Comparison of ENCODE assay signal across 13 cellular contexts in the genomic region with DNA sequence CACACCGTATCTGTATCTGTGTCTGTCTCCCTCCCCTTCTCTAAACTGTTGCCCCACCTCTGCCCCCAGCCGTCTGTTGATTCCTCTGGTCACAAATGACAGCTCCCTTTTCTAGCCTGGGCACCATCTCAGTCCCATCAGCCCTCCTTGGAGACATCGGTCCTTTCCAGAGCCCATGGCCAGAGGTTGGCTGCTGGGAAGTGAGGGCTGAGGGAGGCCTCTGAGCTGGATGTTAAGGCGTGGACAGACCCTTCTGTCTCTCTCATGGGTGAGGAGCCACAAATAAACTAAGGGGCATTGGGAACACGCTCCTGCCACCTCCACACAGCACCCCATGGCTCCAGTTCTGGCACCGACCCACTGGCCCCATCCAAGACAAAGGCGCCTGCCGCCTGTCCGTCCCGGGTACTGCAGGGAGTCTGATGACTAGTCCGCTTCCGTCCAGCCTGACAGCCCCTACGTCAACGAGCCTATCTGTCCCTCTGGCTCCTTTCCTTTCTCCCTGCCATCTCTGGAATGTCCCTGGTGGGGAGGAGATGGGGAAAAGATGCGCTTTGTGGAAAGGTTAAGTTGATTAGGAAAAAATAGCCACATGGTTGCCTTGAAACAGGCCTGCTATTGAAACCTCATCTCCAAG. TPM values are rescaled to one million over a fixed set of nuclear protein-coding genes. Genes with fewer than 3 reads are reported as not detected.
A peak's percentile ranks its signal among the peaks of the same experiment; 100 is the strongest.
DNase-seq lines count a peak whose midpoint lies in the region; TF ChIP-seq lines count a peak whose summit lies in the region.
"Had no signal": no experiment of that assay in that cellular context is flagged by ENCODE, and none has a peak within 500 bp of the region (broad histone marks: within the 10 kb centered on the region; RNA-seq: fewer than 3 reads in every experiment).

No MANE protein-coding gene starts in this region.

- in situ Hi-C loops in HAP-1 (cut with MboI; ENCODE audit: low sequenced_read_pairs), result no loop called here

- H3K9me3 ChIP-seq in endodermal cell (ENCODE audit: control insufficient read depth, low read length) (no peaks in the 10 kb centered on the region), suprapubic skin (no peaks in the 10 kb centered on the region), HAP-1 (no peaks in the 10 kb centered on the region)

- H3K27me3 Mint-ChIP-seq in endodermal cell (ENCODE audit: insufficient read depth), result no peaks in the 10 kb centered on the region

- peak overlapping the region; percentile 5 for H3K27ac Mint-ChIP-seq in endodermal cell
- H3K27ac Mint-ChIP-seq: activated naive CD4-positive, alpha-beta T cell treated with anti-CD3 and anti-CD28 coated beads, Interleukin-2, amount 50 U/mL, for 72 hours had no signal

- no peaks in the 10 kb centered on the region for H3K9me3 Mint-ChIP-seq in endodermal cell
- H3K9me3 Mint-ChIP-seq: activated naive CD4-positive, alpha-beta T cell treated with anti-CD3 and anti-CD28 coated beads, Interleukin-2, amount 50 U/mL, for 72 hours had no signal

- H3K27me3 ChIP-seq in endodermal cell (ENCODE audit: control insufficient read depth, insufficient read depth, low read length, poor library complexity, severe bottlenecking) (no peaks in the 10 kb centered on the region), suprapubic skin (no peaks in the 10 kb centered on the region), HAP-1 (ENCODE audit: low read depth) (no peaks in the 10 kb centered on the region)

- peaks cover 14% of the 10 kb centered on the region for H3K4me1 ChIP-seq in endodermal cell (ENCODE audit: control insufficient read depth, insufficient read depth, low read length)
- H3K4me1 ChIP-seq in suprapubic skin, result peaks cover 62% of the 10 kb centered on the region
- H3K4me1 ChIP-seq in HAP-1, result no peaks in the 10 kb centered on the region

- H3K27ac ChIP-seq in endodermal cell (ENCODE audit: low read depth, low read length) (peak overlapping the region; percentile 73), suprapubic skin (peak overlapping the region; percentile 54)

- 72 to 77% methylated on average over 6 to 15 of the region's 15 CpGs for WGBS in endodermal cell (ENCODE audit: insufficient coverage in 1 of 2, insufficient read length in 1 of 2), 2 experiments
- WGBS in suprapubic skin, result 66% methylated on average over 15 of the region's 15 CpGs

- H3K36me3 Mint-ChIP-seq in endodermal cell (ENCODE audit: low read depth), result peaks cover 3% of the 10 kb centered on the region

- no peak overlapping the region for H3K4me3 ChIP-seq in endodermal cell (ENCODE audit: low read length)
- H3K4me3 ChIP-seq in suprapubic skin, result no peak overlapping the region
- no peak overlapping the region for H3K4me3 ChIP-seq in HAP-1

- TF ChIP-seq CTCF in endodermal cell (conservative IDR thresholded peaks at IDR 0.05) (peak; percentile 38), suprapubic skin (IDR thresholded peaks at IDR 0.05) (no peak)

- H3K4me1 Mint-ChIP-seq in endodermal cell, result peaks cover 34% of the 10 kb centered on the region

- no peak overlapping the region for H3K4me3 Mint-ChIP-seq in endodermal cell

- no peaks in the 10 kb centered on the region for H3K36me3 ChIP-seq in endodermal cell (ENCODE audit: control insufficient read depth, insufficient read depth, low read length)
- H3K36me3 ChIP-seq in suprapubic skin, result peaks cover 32% of the 10 kb centered on the region
- H3K36me3 ChIP-seq in HAP-1 (replicated peaks), result no peaks in the 10 kb centered on the region

- DNase-seq in RPMI7951 (ENCODE audit: low read depth), result peak; percentile 73
- peak; percentile 74 for DNase-seq in endodermal cell
- DNase-seq in medulla oblongata (ENCODE audit: extremely low spot score), result peak; percentile 53
- DNase-seq in suprapubic skin (ENCODE audit: low spot score in 2 of 2), result no peak
- no peak for DNase-seq in dedifferentiated amniotic fluid mesenchymal stem cell (ENCODE audit: extremely low spot score)
- no peak for DNase-seq in NCI-H524 (lab: John Stamatoyannopoulos, UW)
- no peak for DNase-seq in HAP-1 (ENCODE audit: low spot score in 2 of 2)
- no peak for DNase-seq in hypothalamus (lab: John Stamatoyannopoulos, UW)
- DNase-seq: activated CD4-positive, CD25-positive, alpha-beta regulatory T cell treated with anti-CD3 and anti-CD28 coated beads, Interleukin-2, amount 50 U/mL, for 72 hours; Calu3; NCI-H1048; occipital lobe had no signal

- TF ChIP-seq POLR2A in suprapubic skin (IDR thresholded peaks at IDR 0.05), result no peak

- H3K9ac ChIP-seq in endodermal cell (ENCODE audit: extremely low read depth, low read length, poor library complexity, severe bottlenecking), result no peak overlapping the region

- TF ChIP-seq EP300 in suprapubic skin (IDR thresholded peaks at IDR 0.05), result no peak

RNA-seq across cellular contexts. Expression of gene PDGFB, which starts 10.5 kb away (rescaled TPM):
- 1.2 and 1.7 TPM in 2 replicates for total RNA-seq in RPMI7951 (2014; rRNA removed; shearing (Covaris generic))
- total RNA-seq in endodermal cell (10 to 100 TPM in 1 of 2 donors, 1 to 10 TPM in 1; 5.9 to 10.4 TPM), suprapubic skin (10 to 100 TPM; 10.5 to 20.6 (median 12.0) TPM)
- 3.5 TPM for polyA plus RNA-seq in endodermal cell (2013, experiment 1 of 2)
- polyA plus RNA-seq in endodermal cell (2013, experiment 2 of 2), result 3.3 TPM

Comparison
In these comparisons a context has a peak if more than half of its experiments do, and no peak if none do; other contexts are left out.
1. DNase-seq: peak in RPMI7951 (single experiment), endodermal cell (single experiment) and medulla oblongata (single experiment); none in suprapubic skin (0 of 2), dedifferentiated amniotic fluid mesenchymal stem cell (single experiment), NCI-H524 (0 of 2), HAP-1 (0 of 2) and hypothalamus (0 of 51).